In the genomic region with DNA sequence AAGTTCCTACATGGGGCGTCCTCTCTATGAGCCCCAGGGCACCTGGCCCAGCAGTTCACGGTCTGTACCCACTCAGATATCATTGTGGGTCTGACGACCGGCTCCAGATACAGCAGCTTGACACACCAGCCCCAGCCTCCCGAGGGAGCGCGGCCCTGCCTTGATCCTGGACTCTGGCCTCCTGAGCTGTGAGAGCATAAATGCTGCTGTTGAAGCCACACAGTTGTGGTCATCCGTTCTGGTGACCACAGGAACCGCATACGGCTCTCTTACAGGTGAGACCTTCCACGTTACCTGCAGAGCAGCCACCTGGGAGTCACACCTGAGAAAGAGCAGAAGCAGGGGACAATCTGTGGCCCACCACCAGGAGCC, we compare ENCODE assay signal across 13 cellular contexts.
DNase-seq lines count a peak whose midpoint lies in the region; TF ChIP-seq lines count a peak whose summit lies in the region.
"Had no signal": no experiment of that assay in that cellular context is flagged by ENCODE, and none has a peak within 500 bp of the region (broad histone marks: within the 10 kb centered on the region; RNA-seq: fewer than 3 reads in every experiment).

No MANE protein-coding gene starts in this region.

- no peaks in the 10 kb centered on the region for H3F3A ChIP-seq in Loucy (ENCODE audit: low read depth)
- H3F3A ChIP-seq in neural progenitor cell (ENCODE audit: low read depth) = peaks cover 20% of the 10 kb centered on the region

- H3K4me1 ChIP-seq in Loucy (ENCODE audit: insufficient read depth, low read length, poor library complexity, severe bottlenecking) = peaks cover 4% of the 10 kb centered on the region
- no peaks in the 10 kb centered on the region; the same call in 1 of the 2 replicates for H3K4me1 ChIP-seq in iPS DF 6.9 (ENCODE audit: control insufficient read depth, insufficient read depth, low read length)
- peaks cover 37% of the 10 kb centered on the region for H3K4me1 ChIP-seq in neural progenitor cell

- H3K27me3 ChIP-seq in Loucy (ENCODE audit: insufficient read depth, low read length, poor library complexity, severe bottlenecking) (no peaks in the 10 kb centered on the region), iPS DF 6.9 (ENCODE audit: control insufficient read depth, insufficient read depth, low read length) (peaks cover 4% of the 10 kb centered on the region; the same call in 1 of the 2 replicates), neural progenitor cell (peaks cover 34% of the 10 kb centered on the region)

- no peaks in the 10 kb centered on the region for H3K36me3 Mint-ChIP-seq in T-helper 2 cell treated with Interferon-gamma antibody and Interleukin-4, amounts not matched to agents 5 μg/mL and 100 μg/mL, for 36 hours (ENCODE audit: low read depth)
- H3K36me3 Mint-ChIP-seq in neural progenitor cell = no peaks in the 10 kb centered on the region
- H3K36me3 Mint-ChIP-seq: activated CD4-positive, alpha-beta memory T cell treated with anti-CD3 and anti-CD28 coated beads for 36 hours had no signal

- no peaks in the 10 kb centered on the region for H4K20me1 ChIP-seq in Loucy (ENCODE audit: insufficient read depth, low read length, poor library complexity, severe bottlenecking)
- H4K20me1 ChIP-seq in neural progenitor cell (ENCODE audit: low read depth) = no peaks in the 10 kb centered on the region

- H3K36me3 ChIP-seq in Loucy (ENCODE audit: insufficient read depth, low read length) = no peaks in the 10 kb centered on the region
- no peaks in the 10 kb centered on the region for H3K36me3 ChIP-seq in iPS DF 6.9 (ENCODE audit: control insufficient read depth, insufficient read depth, low read length)
- no peaks in the 10 kb centered on the region for H3K36me3 ChIP-seq in neural progenitor cell
- H3K36me3 ChIP-seq: spleen had no signal

- H3K79me2 ChIP-seq in Loucy (ENCODE audit: insufficient read depth, low read length) (no peaks in the 10 kb centered on the region), neural progenitor cell (ENCODE audit: low read depth) (no peaks in the 10 kb centered on the region)

- no peak overlapping the region for H3K27ac Mint-ChIP-seq in T-helper 2 cell treated with Interferon-gamma antibody and Interleukin-4, amounts not matched to agents 5 μg/mL and 100 μg/mL, for 36 hours
- no peak overlapping the region for H3K27ac Mint-ChIP-seq in neural progenitor cell
- H3K27ac Mint-ChIP-seq: activated naive CD8-positive, alpha-beta T cell treated with anti-CD3 and anti-CD28 coated beads, Interleukin-2, amount 50 U/mL, for 24 hours had no signal

- TF ChIP-seq CTCF in Loucy (conservative IDR thresholded peaks at IDR 0.05; ENCODE audit: low read length) = no peak
- no peak for TF ChIP-seq CTCF in neural progenitor cell (IDR thresholded peaks at IDR 0.05)
- TF ChIP-seq CTCF in GM13977 (IDR thresholded peaks at IDR 0.05; ENCODE audit: extremely low read depth, insufficient read depth, missing control alignments) = no peak

- no peak overlapping the region for H3K27ac ChIP-seq in iPS DF 6.9 (ENCODE audit: low read length)
- H3K27ac ChIP-seq in neural progenitor cell = no peak overlapping the region
- H3K27ac ChIP-seq: HL-60, spleen had no signal

- no CpG with 5 or more reads among the region's 11 CpGs for WGBS in iPS DF 6.9 (ENCODE audit: insufficient coverage, insufficient read length)

- peaks cover 22% of the 10 kb centered on the region for H3K27me3 Mint-ChIP-seq in T-helper 2 cell treated with Interferon-gamma antibody and Interleukin-4, amounts not matched to agents 5 μg/mL and 100 μg/mL, for 36 hours (ENCODE audit: low read depth)
- peaks cover 24% of the 10 kb centered on the region for H3K27me3 Mint-ChIP-seq in neural progenitor cell (ENCODE audit: insufficient read depth, low read depth)

- in situ Hi-C loops in GM13977 (cut with MboI; ENCODE audit: low pct_unique_long_range_greater_than_20kb, low sequenced_read_pairs, unreplicated experiment) = no loop called here

- H3K9me2 ChIP-seq in Loucy (replicated peaks; ENCODE audit: low read depth, low read length) = no peaks in the 10 kb centered on the region

- H3K4me2 ChIP-seq in Loucy (ENCODE audit: low read depth, low read length, poor library complexity, severe bottlenecking) = peak overlapping the region; percentile 73
- H3K4me2 ChIP-seq in neural progenitor cell = peak overlapping the region; percentile 87

- H3K9me3 ChIP-seq in Loucy (ENCODE audit: insufficient read depth, low read depth, low read length) (no peaks in the 10 kb centered on the region), iPS DF 6.9 (ENCODE audit: control insufficient read depth, insufficient read depth, low read length) (no peaks in the 10 kb centered on the region), neural progenitor cell (ENCODE audit: low read depth) (no peaks in the 10 kb centered on the region)
- H3K9me3 ChIP-seq: spleen had no signal

- H3K9ac ChIP-seq in Loucy (ENCODE audit: low read depth, low read length, poor library complexity, severe bottlenecking) (no peak overlapping the region), neural progenitor cell (no peak overlapping the region)

- DNase-seq in T-helper 2 cell treated with Interferon-gamma antibody and Interleukin-4, amounts not matched to agents 5 μg/mL and 100 μg/mL, for 36 hours (ENCODE audit: low spot score) = no peak
- no peak for DNase-seq in T-helper 2 cell
- DNase-seq in iPS DF 6.9 (ENCODE audit: low read depth, low spot score) = no peak
- DNase-seq in neural progenitor cell (ENCODE audit: low spot score) = no peak
- no peak for DNase-seq in GM13977 (ENCODE audit: low spot score)
- no peak for DNase-seq in DMS53 (lab: John Stamatoyannopoulos, UW)
- no peak for DNase-seq in effector CD4-positive, alpha-beta T cell
- DNase-seq: DMS79 had no signal

- peak overlapping the region; percentile 68 for H3K4me3 Mint-ChIP-seq in T-helper 2 cell treated with Interferon-gamma antibody and Interleukin-4, amounts not matched to agents 5 μg/mL and 100 μg/mL, for 36 hours
- peak overlapping the region; percentile 76 for H3K4me3 Mint-ChIP-seq in neural progenitor cell

- no peaks in the 10 kb centered on the region for H3K9me3 Mint-ChIP-seq in T-helper 2 cell treated with Interferon-gamma antibody and Interleukin-4, amounts not matched to agents 5 μg/mL and 100 μg/mL, for 36 hours
- H3K9me3 Mint-ChIP-seq in neural progenitor cell = no peaks in the 10 kb centered on the region
- H3K9me3 Mint-ChIP-seq: activated CD4-positive, alpha-beta memory T cell treated with anti-CD3 and anti-CD28 coated beads for 36 hours; activated naive CD8-positive, alpha-beta T cell treated with anti-CD3 and anti-CD28 coated beads, Interleukin-2, amount 50 U/mL, for 24 hours had no signal

- H2AFZ ChIP-seq in Loucy (ENCODE audit: low read length) (no peak overlapping the region; the same call in 1 of the 2 replicates), neural progenitor cell (replicated peaks) (peak overlapping the region; percentile 48)

- peaks cover 8% of the 10 kb centered on the region for H3K4me1 Mint-ChIP-seq in T-helper 2 cell treated with Interferon-gamma antibody and Interleukin-4, amounts not matched to agents 5 μg/mL and 100 μg/mL, for 36 hours (ENCODE audit: low read depth)
- peaks cover 24% of the 10 kb centered on the region for H3K4me1 Mint-ChIP-seq in neural progenitor cell

- no peak overlapping the region for H3K4me3 ChIP-seq in Loucy (ENCODE audit: low read length, poor library complexity, severe bottlenecking)
- peak overlapping the region; percentile 49; the same call in 1 of the 2 replicates for H3K4me3 ChIP-seq in iPS DF 6.9 (ENCODE audit: low read length)
- H3K4me3 ChIP-seq in neural progenitor cell = peak overlapping the region; percentile 39
